In genomic region chr9:14107495-14107894, GRCh38 we compare ENCODE assay signal across 16 cellular contexts.
DNase-seq lines count a peak whose midpoint lies in the region; ATAC-seq and TF ChIP-seq lines count a peak whose summit lies in the region.
"Had no signal": no experiment of that assay in that cellular context is flagged by ENCODE, and none has a peak within 500 bp of the region (broad histone marks: within the 10 kb centered on the region; RNA-seq: fewer than 3 reads in every experiment).

No MANE protein-coding gene starts in this region.

- no peak overlapping the region for H3K27ac Mint-ChIP-seq in endodermal cell
- H3K27ac Mint-ChIP-seq: CD4-positive, alpha-beta memory T cell had no signal

- TF ChIP-seq EP300 in stomach (IDR thresholded peaks at IDR 0.05), result no peak

- peaks cover 16% of the 10 kb centered on the region for H3K4me1 ChIP-seq in endodermal cell (ENCODE audit: control insufficient read depth, insufficient read depth, low read length)
- peaks cover 9% of the 10 kb centered on the region for H3K4me1 ChIP-seq in mucosa of stomach (ENCODE audit: control insufficient read depth, insufficient read depth, low read length)
- peaks cover 0 to 39% (median 10%) of the 10 kb centered on the region in 4 donors for H3K4me1 ChIP-seq in stomach

- H3K27ac ChIP-seq in endodermal cell (ENCODE audit: low read depth, low read length), result peak overlapping the region; percentile 36
- peak overlapping the region; percentile 27 to 79 (median 74) for H3K27ac ChIP-seq in stomach

- TF ChIP-seq CTCF in endodermal cell (conservative IDR thresholded peaks at IDR 0.05) (no peak), stomach (IDR thresholded peaks at IDR 0.05) (no peak)

- no peak overlapping the region for H3K9ac ChIP-seq in endodermal cell (ENCODE audit: extremely low read depth, low read length, poor library complexity, severe bottlenecking)
- peak overlapping the region; percentile 16 for H3K9ac ChIP-seq in mucosa of stomach (ENCODE audit: low read length)

- no peak overlapping the region for H3K4me3 Mint-ChIP-seq in endodermal cell
- H3K4me3 Mint-ChIP-seq: CD4-positive, alpha-beta memory T cell had no signal

- H3K9me3 ChIP-seq in endodermal cell (ENCODE audit: control insufficient read depth, low read length) (no peaks in the 10 kb centered on the region), mucosa of stomach (ENCODE audit: control insufficient read depth, low read length) (no peaks in the 10 kb centered on the region), stomach (no peaks in the 10 kb centered on the region)

- ATAC-seq in GM18868 (IDR thresholded peaks at IDR 0.05; ENCODE audit: unreplicated experiment) (no peak), GM19023 (IDR thresholded peaks at IDR 0.05; ENCODE audit: unreplicated experiment) (no peak)
- ATAC-seq: GM12878 had no signal

- H3K36me3 ChIP-seq in endodermal cell (ENCODE audit: control insufficient read depth, insufficient read depth, low read length), result no peaks in the 10 kb centered on the region
- no peaks in the 10 kb centered on the region for H3K36me3 ChIP-seq in mucosa of stomach (ENCODE audit: control insufficient read depth, insufficient read depth, low read length)
- peaks cover 0 to 15% (median 5%) of the 10 kb centered on the region in 4 donors for H3K36me3 ChIP-seq in stomach

- intact Hi-C loops in stomach (cut with DNase I; ENCODE audit: low total_unique reads), result no loop called here

- no peak for TF ChIP-seq POLR2A in stomach (IDR thresholded peaks at IDR 0.05)

- H3K27me3 ChIP-seq in endodermal cell (ENCODE audit: control insufficient read depth, insufficient read depth, low read length, poor library complexity, severe bottlenecking) (no peaks in the 10 kb centered on the region), mucosa of stomach (ENCODE audit: control insufficient read depth, insufficient read depth, low read length) (no peaks in the 10 kb centered on the region), stomach (no peaks in the 10 kb centered on the region)

- H3K9me3 Mint-ChIP-seq in endodermal cell, result no peaks in the 10 kb centered on the region

- H3K4me3 ChIP-seq in endodermal cell (ENCODE audit: low read length), result no peak overlapping the region
- no peak overlapping the region for H3K4me3 ChIP-seq in mucosa of stomach (ENCODE audit: low read length)
- H3K4me3 ChIP-seq in stomach, result no peak overlapping the region
- H3K4me3 ChIP-seq: GM12878 had no signal

- H3K36me3 Mint-ChIP-seq in endodermal cell (ENCODE audit: low read depth), result no peaks in the 10 kb centered on the region
- H3K36me3 Mint-ChIP-seq: CD4-positive, alpha-beta memory T cell had no signal

- no peaks in the 10 kb centered on the region for H3K27me3 Mint-ChIP-seq in endodermal cell (ENCODE audit: insufficient read depth)
- H3K27me3 Mint-ChIP-seq: CD4-positive, alpha-beta memory T cell had no signal

- peaks cover 30% of the 10 kb centered on the region for H3K4me1 Mint-ChIP-seq in endodermal cell
- H3K4me1 Mint-ChIP-seq: CD4-positive, alpha-beta memory T cell had no signal

- DNase-seq in NCI-H748 (lab: John Stamatoyannopoulos, UW; ENCODE audit: unreplicated experiment) (peak; percentile 28), NCI-H748 treated with DMSO at 0.1 percent for 48 hours (lab: John Stamatoyannopoulos, UW) (no peak), endodermal cell (no peak), stomach (no peak), NCI-H2227 (lab: John Stamatoyannopoulos, UW; ENCODE audit: unreplicated experiment) (no peak)
- DNase-seq: CD4-positive, alpha-beta memory T cell; GDM1; GOT3; MV-4-11; NCI-H187 treated with DMSO at 0.1 percent for 48 hours; NCI-H446 treated with DMSO at 0.1 percent for 48 hours; NCI-H82 had no signal
